8 cellular contexts compared by ENCODE assay signal in genomic region chr1:155979525-155980343, GRCh38. TPM values are rescaled to one million over a fixed set of nuclear protein-coding genes. Genes with fewer than 3 reads are reported as not detected.
A peak's percentile ranks its signal among the peaks of the same experiment; 100 is the strongest.
DNase-seq lines count a peak whose midpoint lies in the region; ATAC-seq and TF ChIP-seq lines count a peak whose summit lies in the region.

No MANE protein-coding gene starts in this region.

- WGBS in body of pancreas, 2 donors: 38 to 61% methylated on average over 5 of the region's 5 CpGs
- 65% methylated on average over 5 of the region's 5 CpGs for WGBS in liver
- 5 to 13% methylated on average over 3 to 5 of the region's 5 CpGs for WGBS in upper lobe of left lung, 2 donors

- H3K27ac ChIP-seq in KMS-11: peak overlapping the region; percentile 80
- H3K27ac ChIP-seq in body of pancreas: peak overlapping the region; percentile 85 to 92 (median 86)
- peak overlapping the region; percentile 80 to 92 for H3K27ac ChIP-seq in liver (ENCODE audit: low read depth in 1 of 2, low read length in 2 of 2)
- H3K27ac ChIP-seq in upper lobe of left lung: peak overlapping the region; percentile 85 to 100 (median 98)

- peak overlapping the region; percentile 55; the same call in 1 of the 2 replicates for H2AFZ ChIP-seq in KMS-11 (ENCODE audit: low read depth)

- H3K36me3 ChIP-seq in KMS-11 (ENCODE audit: insufficient read depth) (no peaks in the 10 kb centered on the region), body of pancreas (replicated peaks in 1 of 2; ENCODE audit: insufficient read depth in 1 of 2, low read depth in 2 of 2) (no peaks in the 10 kb centered on the region), liver (ENCODE audit: control insufficient read depth in 4 of 4, insufficient read depth in 3 of 4, low read depth in 1 of 4, low read length in 3 of 4) (no peaks in the 10 kb centered on the region), upper lobe of left lung (no peaks in the 10 kb centered on the region)

- TF ChIP-seq POLR2A in body of pancreas (IDR thresholded peaks at IDR 0.05) (no peak), upper lobe of left lung (IDR thresholded peaks at IDR 0.05) (no peak)

- H4K20me1 ChIP-seq in KMS-11 (ENCODE audit: insufficient read depth): peaks cover 12% of the 10 kb centered on the region

- H3K4me1 ChIP-seq in KMS-11 (ENCODE audit: low read depth, poor library complexity, severe bottlenecking) (peaks cover 69% of the 10 kb centered on the region), body of pancreas (peaks cover 53% of the 10 kb centered on the region), liver (ENCODE audit: control insufficient read depth in 4 of 4, insufficient read depth in 4 of 4, low read length in 3 of 4) (peaks cover 6 to 18% (median 9%) of the 10 kb centered on the region in 4 donors), upper lobe of left lung (peaks cover 65 to 86% (median 77%) of the 10 kb centered on the region in 4 donors)

- TF ChIP-seq EP300 in upper lobe of left lung (IDR thresholded peaks at IDR 0.05): no peak

- peaks cover 64% of the 10 kb centered on the region for H3K4me1 Mint-ChIP-seq in CD14-positive monocyte

- H3K27me3 Mint-ChIP-seq in CD14-positive monocyte (ENCODE audit: low read depth in 3 of 3): peaks cover 0 to 4% (median 3%) of the 10 kb centered on the region in 3 donors

- DNase-seq in CD14-positive monocyte (ENCODE audit: low spot score) (no peak), body of pancreas (no peak), upper lobe of left lung (peak in 1 of 2 donors; percentile 58), pons (ENCODE audit: low spot score) (no peak), sciatic nerve (ENCODE audit: low spot score) (no peak)

- ATAC-seq in body of pancreas (no peak), upper lobe of left lung (ENCODE audit: low FRiP score in 2 of 2) (no peak), HG02840 (IDR thresholded peaks at IDR 0.05; ENCODE audit: low FRiP score, unreplicated experiment) (no peak), sciatic nerve (no peak)

- peaks cover 17 to 39% of the 10 kb centered on the region in 2 donors for H3K36me3 Mint-ChIP-seq in CD14-positive monocyte

- intact Hi-C loops in CD14-positive monocyte (cut with micrococcal nuclease): loop anchor here in 1 of 2 donors (1.0 kb wide), 1 partner anchor 10 kb away; no protein-coding TSS in a partner anchor
- intact Hi-C loops in body of pancreas (cut with DNase I): no loop called here
- intact Hi-C loops in sciatic nerve (cut with DNase I): no loop called here

- peaks cover 78% of the 10 kb centered on the region for H3K79me2 ChIP-seq in KMS-11 (ENCODE audit: insufficient read depth, low read depth)

- H3K9ac ChIP-seq in KMS-11 (peak overlapping the region; percentile 83), liver (ENCODE audit: low read depth in 1 of 2, low read length in 2 of 2) (peak overlapping the region in 1 of 2 donors; percentile 32)

- no peaks in the 10 kb centered on the region for H3K27me3 ChIP-seq in KMS-11 (ENCODE audit: insufficient read depth, low read depth)
- H3K27me3 ChIP-seq in body of pancreas: no peaks in the 10 kb centered on the region
- H3K27me3 ChIP-seq in liver (ENCODE audit: control insufficient read depth in 4 of 4, insufficient read depth in 4 of 4, low read length in 3 of 4): no peaks in the 10 kb centered on the region
- H3K27me3 ChIP-seq in upper lobe of left lung: no peaks in the 10 kb centered on the region

- TF ChIP-seq CTCF in CD14-positive monocyte (IDR thresholded peaks at IDR 0.05) (no peak), KMS-11 (conservative IDR thresholded peaks at IDR 0.05; ENCODE audit: low read depth, low read length) (peak; percentile 9), body of pancreas (IDR thresholded peaks at IDR 0.05) (no peak), liver (IDR thresholded peaks at IDR 0.05; ENCODE audit: low read depth, low read length, missing input control) (no peak), upper lobe of left lung (IDR thresholded peaks at IDR 0.05) (no peak)

- peak overlapping the region; percentile 91 to 99 (median 96) for H3K27ac Mint-ChIP-seq in CD14-positive monocyte

- peak overlapping the region; percentile 96 to 98 for H3K4me3 Mint-ChIP-seq in CD14-positive monocyte

- TF ChIP-seq RAD21 in liver (IDR thresholded peaks at IDR 0.05): no peak

- H3K4me3 ChIP-seq in KMS-11 (IDR thresholded peaks at IDR 0.05; ENCODE audit: insufficient read depth, low read depth, low read length) (peak overlapping the region; percentile 99), body of pancreas (no peak overlapping the region), liver (ENCODE audit: low read depth in 1 of 3, low read length in 3 of 3) (peak overlapping the region in 1 of 3 donors; percentile 80), upper lobe of left lung (peak overlapping the region; percentile 60 to 97 (median 66))

- H3K4me2 ChIP-seq in KMS-11: peak overlapping the region; percentile 95

- peaks cover 0 to 2% (median 0%) of the 10 kb centered on the region in 7 donors for H3K9me3 Mint-ChIP-seq in CD14-positive monocyte

- H3K9me3 ChIP-seq in body of pancreas (no peaks in the 10 kb centered on the region), liver (ENCODE audit: control insufficient read depth in 4 of 4, low read length in 3 of 4) (no peaks in the 10 kb centered on the region), upper lobe of left lung (no peaks in the 10 kb centered on the region)

TF ChIP-seq in liver, 16 proteins besides CTCF, POLR2A, EP300 and RAD21:
- TF ChIP-seq JUND (IDR thresholded peaks at IDR 0.05) (no peak), SP1 (IDR thresholded peaks at IDR 0.05) (no peak)
- TF ChIP-seq, protein P1, sequence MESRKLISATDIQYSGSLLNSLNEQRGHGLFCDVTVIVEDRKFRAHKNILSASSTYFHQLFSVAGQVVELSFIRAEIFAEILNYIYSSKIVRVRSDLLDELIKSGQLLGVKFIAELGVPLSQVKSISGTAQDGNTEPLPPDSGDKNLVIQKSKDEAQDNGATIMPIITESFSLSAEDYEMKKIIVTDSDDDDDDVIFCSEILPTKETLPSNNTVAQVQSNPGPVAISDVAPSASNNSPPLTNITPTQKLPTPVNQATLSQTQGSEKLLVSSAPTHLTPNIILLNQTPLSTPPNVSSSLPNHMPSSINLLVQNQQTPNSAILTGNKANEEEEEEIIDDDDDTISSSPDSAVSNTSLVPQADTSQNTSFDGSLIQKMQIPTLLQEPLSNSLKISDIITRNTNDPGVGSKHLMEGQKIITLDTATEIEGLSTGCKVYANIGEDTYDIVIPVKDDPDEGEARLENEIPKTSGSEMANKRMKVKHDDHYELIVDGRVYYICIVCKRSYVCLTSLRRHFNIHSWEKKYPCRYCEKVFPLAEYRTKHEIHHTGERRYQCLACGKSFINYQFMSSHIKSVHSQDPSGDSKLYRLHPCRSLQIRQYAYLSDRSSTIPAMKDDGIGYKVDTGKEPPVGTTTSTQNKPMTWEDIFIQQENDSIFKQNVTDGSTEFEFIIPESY (IDR thresholded peaks at IDR 0.05): no peak

RNA-seq across cellular contexts. Expression of gene ARHGEF2, which starts 1.4 kb away (rescaled TPM):
- polyA plus RNA-seq in CD14-positive monocyte: 10 to 100 TPM; 15.4 to 18.6 TPM
- total RNA-seq in body of pancreas: 10 to 100 TPM; 31.9 to 32.6 TPM
- total RNA-seq in liver: 10 to 100 TPM; 14.1 to 59.1 TPM
- 1 to 10 TPM; 3.2 to 6.4 TPM for polyA plus RNA-seq in liver
- total RNA-seq in upper lobe of left lung: 100 to 1,000 TPM; 198 to 969 (median 229) TPM
- total RNA-seq in sciatic nerve: 196 TPM

RNA-seq across cellular contexts. Expression of gene RXFP4, which starts 38.3 kb away (rescaled TPM):
- not detected for polyA plus RNA-seq in CD14-positive monocyte
- total RNA-seq in body of pancreas: under 1 TPM in 1 of 2 donors, not detected in 1; 0.26 TPM
- total RNA-seq in liver: not detected
- polyA plus RNA-seq in liver: not detected
- total RNA-seq in upper lobe of left lung: not detected
- total RNA-seq in sciatic nerve: not detected

RNA-seq across cellular contexts. Expression of gene SSR2, which starts 41.0 kb away (rescaled TPM):
- 100 to 1,000 TPM; 374 to 414 TPM for polyA plus RNA-seq in CD14-positive monocyte
- 100 to 1,000 TPM; 179 to 291 TPM for total RNA-seq in body of pancreas
- 100 to 1,000 TPM; 101 to 264 TPM for total RNA-seq in liver
- polyA plus RNA-seq in liver: 100 to 1,000 TPM in 1 of 2 donors, 10 to 100 TPM in 1; 93.1 to 245 TPM
- total RNA-seq in upper lobe of left lung: 100 to 1,000 TPM in 5 of 6 donors, 10 to 100 TPM in 1; 66.0 to 395 (median 228) TPM
- 126 TPM for total RNA-seq in sciatic nerve

RNA-seq across cellular contexts. Expression of gene KHDC4, which starts 45.5 kb away (rescaled TPM):
- 1 to 10 TPM; 3.4 to 3.5 TPM for polyA plus RNA-seq in CD14-positive monocyte
- 10 to 100 TPM; 32.7 to 40.5 TPM for total RNA-seq in body of pancreas
- total RNA-seq in liver: 10 to 100 TPM; 18.2 to 32.6 TPM
- polyA plus RNA-seq in liver: 10 to 100 TPM in 1 of 2 donors, 1 to 10 TPM in 1; 8.4 to 11.3 TPM
- 100 to 1,000 TPM in 1 of 6 donors, 10 to 100 TPM in 5; 30.4 to 105 (median 37.6) TPM for total RNA-seq in upper lobe of left lung
- total RNA-seq in sciatic nerve: 65.4 TPM

Comparison
In these comparisons a context has a peak if more than half of its experiments do, and no peak if none do; other contexts are left out.
1. H3K4me3 ChIP-seq: peak in KMS-11 (single experiment) and upper lobe of left lung (4 of 4); none in body of pancreas (0 of 2).
2. Peak in every context shown above with its lines, with median percentiles within 50 percentile points of each other: H3K27ac ChIP-seq.